Comparison of ENCODE assay signal across 25 cellular contexts in the genomic region with DNA sequence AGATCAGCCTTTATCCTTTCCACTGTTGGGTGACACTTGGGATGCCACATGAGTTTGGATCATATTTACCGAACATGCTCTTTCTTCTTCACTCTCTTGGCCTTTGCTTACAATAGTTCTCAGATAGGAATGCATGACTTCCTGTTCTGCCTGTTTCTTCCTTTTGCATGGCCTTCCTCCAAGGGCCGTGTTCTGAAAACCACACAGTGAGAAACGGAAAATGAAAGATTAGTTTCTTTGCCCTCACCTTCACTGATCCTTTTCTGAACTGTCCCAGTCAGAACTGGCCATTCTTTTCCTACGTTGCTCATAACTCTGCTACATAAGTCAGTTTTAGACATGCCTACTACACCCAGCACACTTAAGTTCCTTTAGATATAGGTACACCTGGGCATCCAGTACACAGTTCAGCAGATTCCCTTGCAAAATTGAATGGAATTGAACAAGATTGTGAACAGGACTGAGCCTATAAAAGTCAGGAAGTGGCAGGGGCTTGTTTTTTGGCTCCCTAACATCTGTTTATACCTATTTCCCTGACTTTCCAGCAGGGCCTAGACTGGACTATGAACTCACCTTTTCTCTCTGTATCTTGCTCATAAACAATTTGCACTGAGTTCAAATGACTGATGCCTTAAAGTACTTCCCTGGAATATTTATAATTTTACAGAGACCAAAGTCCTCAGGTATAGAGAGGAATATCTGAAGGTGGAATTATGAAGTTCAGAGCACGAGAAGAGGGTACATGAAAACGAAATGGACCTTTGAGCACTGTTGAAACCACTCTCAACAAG.
A peak's percentile ranks its signal among the peaks of the same experiment; 100 is the strongest.
DNase-seq lines count a peak whose midpoint lies in the region; ATAC-seq, FAIRE-seq and TF ChIP-seq lines count a peak whose summit lies in the region.
"Had no signal": no experiment of that assay in that cellular context is flagged by ENCODE, and none has a peak within 500 bp of the region (broad histone marks: within the 10 kb centered on the region; RNA-seq: fewer than 3 reads in every experiment).

No MANE protein-coding gene starts in this region.

- H3K4me3 Mint-ChIP-seq in astrocyte (ENCODE audit: unreplicated experiment): no peak overlapping the region
- no peak overlapping the region for H3K4me3 Mint-ChIP-seq in activated T-helper 2 cell treated with anti-CD3 and anti-CD28 coated beads, Interferon-gamma antibody, Interleukin-2, Interleukin-4, amounts not matched to agents 10 μg/mL and 5 μg/mL and 100 μg/mL, durations not matched to agents 14 hours and 24 hours and 36 hours (ENCODE audit: low read depth)
- H3K4me3 Mint-ChIP-seq: naive thymus-derived CD4-positive, alpha-beta T cell; type B pancreatic cell had no signal

- H3K27ac Mint-ChIP-seq in astrocyte (ENCODE audit: unreplicated experiment): no peak overlapping the region
- no peak overlapping the region for H3K27ac Mint-ChIP-seq in activated T-helper 2 cell treated with anti-CD3 and anti-CD28 coated beads, Interferon-gamma antibody, Interleukin-2, Interleukin-4, amounts not matched to agents 10 μg/mL and 5 μg/mL and 100 μg/mL, durations not matched to agents 14 hours and 24 hours and 36 hours
- H3K27ac Mint-ChIP-seq: type B pancreatic cell had no signal

- H3K4me1 ChIP-seq in BLaER1: peaks cover 8% of the 10 kb centered on the region
- no peaks in the 10 kb centered on the region for H3K4me1 ChIP-seq in astrocyte (ENCODE audit: insufficient read depth, low read length)
- H3K4me1 ChIP-seq: heart right ventricle, pancreas had no signal

- H3K4me3 ChIP-seq in BLaER1 (no peak overlapping the region), astrocyte (ENCODE audit: insufficient read depth, low read depth, low read length) (no peak overlapping the region)
- H3K4me3 ChIP-seq: heart right ventricle, lung, pancreas had no signal

- DNase-seq in HT1080 (ENCODE audit: low read depth): peak; percentile 29
- peak; percentile 2 for DNase-seq in astrocyte (ENCODE audit: low read depth)
- peak; percentile 76 for DNase-seq in iris pigment epithelial cell (ENCODE audit: low read depth)
- no peak for DNase-seq in activated CD4-positive, alpha-beta T cell treated with anti-CD3 and anti-CD28 coated beads, Interleukin-2, amount 50 U/mL, for 4 hours
- no peak for DNase-seq in activated T-helper 2 cell treated with anti-CD3 and anti-CD28 coated beads, Interferon-gamma antibody, Interleukin-2, Interleukin-4, amounts not matched to agents 10 μg/mL and 5 μg/mL and 100 μg/mL, durations not matched to agents 14 hours and 24 hours and 36 hours (ENCODE audit: low spot score)
- DNase-seq: activated CD4-positive, alpha-beta T cell treated with anti-CD3 and anti-CD28 coated beads, Interleukin-2, amount 50 U/mL, for 48 hours; activated naive CD4-positive, alpha-beta T cell; Calu3; cerebellar nuclear complex; effector memory CD4-positive, alpha-beta T cell; HCEC 1CT; heart right ventricle; KG1; naive thymus-derived CD4-positive, alpha-beta T cell; NCI-H1048; NCI-H2029; pancreas; stimulated activated naive CD8-positive, alpha-beta T cell treated with anti-CD3 and anti-CD28 coated beads, Interleukin-15, Interleukin-2, amounts not matched to agents 100 U/mL and 50 U/mL, for 24 hours; T-helper 1 cell had no signal

- intact Hi-C loops in activated T-helper 2 cell treated with anti-CD3 and anti-CD28 coated beads, Interferon-gamma antibody, Interleukin-2, Interleukin-4, amounts not matched to agents 10 μg/mL and 5 μg/mL and 100 μg/mL, durations not matched to agents 14 hours and 24 hours and 36 hours (cut with micrococcal nuclease): no loop called here

- no peaks in the 10 kb centered on the region for H3K36me3 Mint-ChIP-seq in astrocyte (ENCODE audit: low read depth, unreplicated experiment)
- no peaks in the 10 kb centered on the region for H3K36me3 Mint-ChIP-seq in activated T-helper 2 cell treated with anti-CD3 and anti-CD28 coated beads, Interferon-gamma antibody, Interleukin-2, Interleukin-4, amounts not matched to agents 10 μg/mL and 5 μg/mL and 100 μg/mL, durations not matched to agents 14 hours and 24 hours and 36 hours (ENCODE audit: low read depth)
- H3K36me3 Mint-ChIP-seq: naive thymus-derived CD4-positive, alpha-beta T cell; type B pancreatic cell had no signal

- FAIRE-seq in astrocyte (lab: Jason Lieb, UNC): no peak
- FAIRE-seq: A204.1, pancreas had no signal

- peak overlapping the region; percentile 32 for H3K4me2 ChIP-seq in BLaER1
- no peak overlapping the region for H3K4me2 ChIP-seq in astrocyte (ENCODE audit: low read length)

- H3K27ac ChIP-seq in BLaER1 (no peak overlapping the region), astrocyte (ENCODE audit: low read depth, low read length) (no peak overlapping the region)
- H3K27ac ChIP-seq: heart right ventricle, pancreas had no signal

- no peaks in the 10 kb centered on the region for H3K9me3 Mint-ChIP-seq in astrocyte (ENCODE audit: unreplicated experiment)
- no peaks in the 10 kb centered on the region for H3K9me3 Mint-ChIP-seq in activated T-helper 2 cell treated with anti-CD3 and anti-CD28 coated beads, Interferon-gamma antibody, Interleukin-2, Interleukin-4, amounts not matched to agents 10 μg/mL and 5 μg/mL and 100 μg/mL, durations not matched to agents 14 hours and 24 hours and 36 hours
- H3K9me3 Mint-ChIP-seq: type B pancreatic cell had no signal

- H3K27me3 Mint-ChIP-seq in astrocyte (ENCODE audit: low read depth, unreplicated experiment): peaks cover 5% of the 10 kb centered on the region
- H3K27me3 Mint-ChIP-seq in activated T-helper 2 cell treated with anti-CD3 and anti-CD28 coated beads, Interferon-gamma antibody, Interleukin-2, Interleukin-4, amounts not matched to agents 10 μg/mL and 5 μg/mL and 100 μg/mL, durations not matched to agents 14 hours and 24 hours and 36 hours (ENCODE audit: low read depth): no peaks in the 10 kb centered on the region

- H3K9ac ChIP-seq in BLaER1 (no peak overlapping the region), astrocyte (ENCODE audit: low read length) (no peak overlapping the region)

- H3K27me3 ChIP-seq in BLaER1 (no peaks in the 10 kb centered on the region), astrocyte (ENCODE audit: insufficient read depth, low read length) (no peaks in the 10 kb centered on the region)
- H3K27me3 ChIP-seq: heart right ventricle, pancreas had no signal

- H3K79me2 ChIP-seq in astrocyte (ENCODE audit: insufficient read depth, low read length): no peaks in the 10 kb centered on the region

- peak overlapping the region; percentile 51 for H2AFZ ChIP-seq in astrocyte (ENCODE audit: low read depth, low read length)

- no peaks in the 10 kb centered on the region for H3K36me3 ChIP-seq in BLaER1
- H3K36me3 ChIP-seq in astrocyte (ENCODE audit: insufficient read depth, low read length): no peaks in the 10 kb centered on the region
- H3K36me3 ChIP-seq: heart right ventricle, pancreas had no signal

- no peak for TF ChIP-seq CTCF in astrocyte (IDR thresholded peaks at IDR 0.05; ENCODE audit: insufficient read depth, low read depth, low read length)

- ATAC-seq in HG02884 (IDR thresholded peaks at IDR 0.05; ENCODE audit: unreplicated experiment) (no peak), HG03025 (IDR thresholded peaks at IDR 0.05; ENCODE audit: low FRiP score, unreplicated experiment) (no peak)
- ATAC-seq: heart right ventricle; naive thymus-derived CD4-positive, alpha-beta T cell; pancreas; stimulated activated naive CD8-positive, alpha-beta T cell treated with anti-CD3 and anti-CD28 coated beads, Interleukin-15, Interleukin-2, amounts not matched to agents 100 U/mL and 50 U/mL, for 24 hours had no signal

- H3K9me3 ChIP-seq in BLaER1 (no peaks in the 10 kb centered on the region), astrocyte (ENCODE audit: insufficient read depth, low read depth, low read length) (no peaks in the 10 kb centered on the region)
- H3K9me3 ChIP-seq: heart right ventricle, pancreas had no signal

- H3K4me1 Mint-ChIP-seq in astrocyte (ENCODE audit: low read depth, unreplicated experiment): peaks cover 9% of the 10 kb centered on the region
- H3K4me1 Mint-ChIP-seq in activated T-helper 2 cell treated with anti-CD3 and anti-CD28 coated beads, Interferon-gamma antibody, Interleukin-2, Interleukin-4, amounts not matched to agents 10 μg/mL and 5 μg/mL and 100 μg/mL, durations not matched to agents 14 hours and 24 hours and 36 hours (ENCODE audit: low read depth): no peaks in the 10 kb centered on the region

- no peaks in the 10 kb centered on the region for H4K20me1 ChIP-seq in BLaER1
- no peaks in the 10 kb centered on the region for H4K20me1 ChIP-seq in astrocyte (ENCODE audit: insufficient read depth, low read length)

Comparison
In these comparisons a context has a peak if more than half of its experiments do, and no peak if none do; other contexts are left out.
1. DNase-seq: peak in HT1080 (single experiment), astrocyte (single experiment) and iris pigment epithelial cell (single experiment); none in activated CD4-positive, alpha-beta T cell treated with anti-CD3 and anti-CD28 coated beads, Interleukin-2, amount 50 U/mL, for 4 hours (0 of 2) and activated T-helper 2 cell treated with anti-CD3 and anti-CD28 coated beads, Interferon-gamma antibody, Interleukin-2, Interleukin-4, amounts not matched to agents 10 μg/mL and 5 μg/mL and 100 μg/mL, durations not matched to agents 14 hours and 24 hours and 36 hours (single experiment).